ENCODE assay signal across 36 cellular contexts in genomic region chr12:109567967-109568366, GRCh38.
"Had no signal": no experiment of that assay in that cellular context is flagged by ENCODE, and none has a peak within 500 bp of the region (broad histone marks: within the 10 kb centered on the region; RNA-seq: fewer than 3 reads in every experiment).

No MANE protein-coding gene starts in this region.

- DNase-seq: activated CD4-positive, alpha-beta memory T cell treated with anti-CD3 and anti-CD28 coated beads, Interleukin-2, amount 10 ng/mL, durations not matched to agents 7 days and 5 days; activated CD4-positive, alpha-beta T cell treated with anti-CD3 and anti-CD28 coated beads for 1 hour; activated CD4-positive, alpha-beta T cell treated with anti-CD3 and anti-CD28 coated beads for 48 hours; activated CD4-positive, CD25-positive, alpha-beta regulatory T cell; activated CD8-positive, alpha-beta memory T cell treated with anti-CD3 and anti-CD28 coated beads for 24 hours; activated CD8-positive, alpha-beta memory T cell treated with anti-CD3 and anti-CD28 coated beads, Interleukin-2, amount 10 ng/mL, durations not matched to agents 7 days and 5 days; activated CD8-positive, alpha-beta memory T cell treated with anti-CD3 and anti-CD28 coated beads, Interleukin-2, amount 50 U/mL, for 48 hours; activated gamma-delta T cell treated with Interleukin-2 at 50 U/mL for 16 hours; activated naive CD4-positive, alpha-beta T cell treated with anti-CD3 and anti-CD28 coated beads for 36 hours; activated T-cell treated with anti-CD3 and anti-CD28 coated beads, Interleukin-2, amount 50 U/mL, for 1 hour; brain microvascular endothelial cell; central memory CD4-positive, alpha-beta T cell; Kasumi-1; KG1; MG63; NCI-H1048; NCI-H1105 treated with DMSO at 0.1 percent for 48 hours; NCI-H1436; NCI-H1694; NCI-H1930; NCI-H2081 treated with DMSO at 0.1 percent for 48 hours; NCI-H226; NCI-H446 treated with DMSO at 0.1 percent for 48 hours; NCI-H524; NCI-H69; NCI-H82; NK-92 treated with Interleukin-12 subunit alpha and Interleukin-12 subunit beta, amount 100 ng/mL, for 24 hours; PC-3; Peyer's patch; RPMI8226; SW 1271; T-helper 1 cell; T-helper 2 cell; T-helper 9 cell; WERI-Rb-1 had no signal

- H3K27me3 ChIP-seq: brain microvascular endothelial cell, MG63, Peyer's patch had no signal

- ATAC-seq: activated CD8-positive, alpha-beta memory T cell treated with anti-CD3 and anti-CD28 coated beads, Interleukin-2, amount 10 ng/mL, durations not matched to agents 7 days and 5 days; activated naive CD4-positive, alpha-beta T cell treated with anti-CD3 and anti-CD28 coated beads, Interleukin-2, amount 50 U/mL, for 72 hours; PC-3 had no signal

- H3K4me3 ChIP-seq: MG63, Peyer's patch had no signal

- H3K27ac ChIP-seq: brain microvascular endothelial cell, Peyer's patch, WERI-Rb-1 had no signal

- H3K9me3 ChIP-seq: MG63, Peyer's patch had no signal
